1 cellular context compared by ENCODE assay signal in the genomic region with DNA sequence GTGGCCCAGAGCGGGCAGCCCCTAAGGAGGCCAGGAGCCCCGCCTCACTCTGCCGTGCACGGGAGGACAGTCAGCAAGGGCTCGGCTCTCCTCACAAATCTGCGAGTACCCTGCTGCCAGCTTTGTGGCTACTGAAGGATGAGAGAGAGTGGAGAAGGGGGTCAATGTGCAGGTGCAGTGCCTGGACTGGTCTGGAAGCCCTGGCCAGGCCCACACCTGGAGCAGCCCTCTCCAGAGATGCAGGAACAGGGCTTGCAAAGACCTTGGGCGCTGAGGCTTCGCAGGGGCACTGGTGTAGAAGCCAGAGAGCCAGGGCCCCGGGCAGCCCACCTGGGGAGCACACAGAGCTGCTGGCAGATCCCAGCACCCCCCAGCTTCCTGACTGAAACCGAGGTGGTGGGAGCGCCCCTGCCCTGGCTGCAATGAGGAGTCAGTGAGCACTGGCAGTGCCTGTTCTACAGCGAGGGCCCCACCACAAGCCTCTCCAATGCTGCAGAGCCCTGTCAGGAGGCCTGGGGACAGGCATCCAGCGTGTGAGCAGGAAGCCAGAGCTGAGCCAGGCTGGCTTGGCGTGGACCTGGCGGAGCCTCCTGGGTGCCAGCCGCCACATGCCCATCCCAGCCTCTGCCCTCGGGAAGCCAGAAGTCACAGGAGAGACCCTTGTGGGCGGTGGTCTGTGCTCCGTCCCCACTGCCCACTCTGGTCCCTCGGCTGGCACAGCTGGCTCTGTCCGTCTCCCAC.
TF ChIP-seq lines count a peak whose summit lies in the region.

No MANE protein-coding gene starts in this region.

TF ChIP-seq in GM12878, 131 proteins besides CTCF, POLR2A, EP300 and RAD21:
- no peak for TF ChIP-seq IKZF2 (IDR thresholded peaks at IDR 0.05)
- TF ChIP-seq EED (IDR thresholded peaks at IDR 0.05; ENCODE audit: low read depth) = no peak
- TF ChIP-seq, protein P1, sequence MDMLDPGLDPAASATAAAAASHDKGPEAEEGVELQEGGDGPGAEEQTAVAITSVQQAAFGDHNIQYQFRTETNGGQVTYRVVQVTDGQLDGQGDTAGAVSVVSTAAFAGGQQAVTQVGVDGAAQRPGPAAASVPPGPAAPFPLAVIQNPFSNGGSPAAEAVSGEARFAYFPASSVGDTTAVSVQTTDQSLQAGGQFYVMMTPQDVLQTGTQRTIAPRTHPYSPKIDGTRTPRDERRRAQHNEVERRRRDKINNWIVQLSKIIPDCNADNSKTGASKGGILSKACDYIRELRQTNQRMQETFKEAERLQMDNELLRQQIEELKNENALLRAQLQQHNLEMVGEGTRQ (IDR thresholded peaks at IDR 0.05; ENCODE audit: borderline replicate concordance, low read depth, low read length) = no peak
- no peak for TF ChIP-seq HDAC2 (IDR thresholded peaks at IDR 0.05)
- no peak for TF ChIP-seq POLR2AphosphoS5 (IDR thresholded peaks at IDR 0.05; ENCODE audit: low read length)
- TF ChIP-seq SIX5 (IDR thresholded peaks at IDR 0.05; ENCODE audit: low read depth, low read length, severe bottlenecking) = no peak
- no peak for TF ChIP-seq ETV6 (conservative IDR thresholded peaks at IDR 0.05 in 1 of 2, IDR thresholded peaks at IDR 0.05 in 1 of 2; ENCODE audit: borderline replicate concordance in 1 of 2, low read depth in 1 of 2)
- TF ChIP-seq ESRRA (IDR thresholded peaks at IDR 0.05; ENCODE audit: low read length) = no peak
- TF ChIP-seq, protein P2, sequence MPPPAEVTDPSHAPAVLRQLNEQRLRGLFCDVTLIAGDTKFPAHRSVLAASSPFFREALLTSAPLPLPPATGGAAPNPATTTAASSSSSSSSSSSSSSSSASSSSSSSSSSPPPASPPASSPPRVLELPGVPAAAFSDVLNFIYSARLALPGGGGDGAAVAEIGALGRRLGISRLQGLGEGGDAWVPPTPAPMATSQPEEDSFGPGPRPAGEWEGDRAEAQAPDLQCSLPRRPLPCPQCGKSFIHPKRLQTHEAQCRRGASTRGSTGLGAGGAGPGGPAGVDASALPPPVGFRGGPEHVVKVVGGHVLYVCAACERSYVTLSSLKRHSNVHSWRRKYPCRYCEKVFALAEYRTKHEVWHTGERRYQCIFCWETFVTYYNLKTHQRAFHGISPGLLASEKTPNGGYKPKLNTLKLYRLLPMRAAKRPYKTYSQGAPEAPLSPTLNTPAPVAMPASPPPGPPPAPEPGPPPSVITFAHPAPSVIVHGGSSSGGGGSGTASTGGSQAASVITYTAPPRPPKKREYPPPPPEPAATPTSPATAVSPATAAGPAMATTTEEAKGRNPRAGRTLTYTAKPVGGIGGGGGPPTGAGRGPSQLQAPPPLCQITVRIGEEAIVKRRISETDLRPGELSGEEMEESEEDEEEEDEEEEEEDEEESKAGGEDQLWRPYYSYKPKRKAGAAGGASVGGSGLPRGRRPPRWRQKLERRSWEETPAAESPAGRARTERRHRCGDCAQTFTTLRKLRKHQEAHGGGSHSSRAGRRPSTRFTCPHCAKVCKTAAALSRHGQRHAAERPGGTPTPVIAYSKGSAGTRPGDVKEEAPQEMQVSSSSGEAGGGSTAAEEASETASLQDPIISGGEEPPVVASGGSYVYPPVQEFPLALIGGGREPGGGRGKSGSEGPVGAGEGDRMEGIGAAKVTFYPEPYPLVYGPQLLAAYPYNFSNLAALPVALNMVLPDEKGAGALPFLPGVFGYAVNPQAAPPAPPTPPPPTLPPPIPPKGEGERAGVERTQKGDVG (CRISPR knock-in tag; IDR thresholded peaks at IDR 0.05) = no peak
- no peak for TF ChIP-seq KDM1A (IDR thresholded peaks at IDR 0.05; ENCODE audit: borderline replicate concordance)
- TF ChIP-seq, protein P3, sequence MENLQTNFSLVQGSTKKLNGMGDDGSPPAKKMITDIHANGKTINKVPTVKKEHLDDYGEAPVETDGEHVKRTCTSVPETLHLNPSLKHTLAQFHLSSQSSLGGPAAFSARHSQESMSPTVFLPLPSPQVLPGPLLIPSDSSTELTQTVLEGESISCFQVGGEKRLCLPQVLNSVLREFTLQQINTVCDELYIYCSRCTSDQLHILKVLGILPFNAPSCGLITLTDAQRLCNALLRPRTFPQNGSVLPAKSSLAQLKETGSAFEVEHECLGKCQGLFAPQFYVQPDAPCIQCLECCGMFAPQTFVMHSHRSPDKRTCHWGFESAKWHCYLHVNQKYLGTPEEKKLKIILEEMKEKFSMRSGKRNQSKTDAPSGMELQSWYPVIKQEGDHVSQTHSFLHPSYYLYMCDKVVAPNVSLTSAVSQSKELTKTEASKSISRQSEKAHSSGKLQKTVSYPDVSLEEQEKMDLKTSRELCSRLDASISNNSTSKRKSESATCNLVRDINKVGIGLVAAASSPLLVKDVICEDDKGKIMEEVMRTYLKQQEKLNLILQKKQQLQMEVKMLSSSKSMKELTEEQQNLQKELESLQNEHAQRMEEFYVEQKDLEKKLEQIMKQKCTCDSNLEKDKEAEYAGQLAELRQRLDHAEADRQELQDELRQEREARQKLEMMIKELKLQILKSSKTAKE (IDR thresholded peaks at IDR 0.05; ENCODE audit: low read depth, poor library complexity, severe bottlenecking) = no peak
- no peak for TF ChIP-seq NFYA (IDR thresholded peaks at IDR 0.05; ENCODE audit: borderline replicate concordance, low read depth, low read length)
- TF ChIP-seq TARDBP (IDR thresholded peaks at IDR 0.05; ENCODE audit: borderline replicate concordance) = no peak
- no peak for TF ChIP-seq YY1 (IDR thresholded peaks at IDR 0.05; ENCODE audit: low read depth, low read length)
- no peak for TF ChIP-seq RCOR1 (conservative IDR thresholded peaks at IDR 0.05; ENCODE audit: low read depth, low read length)
- TF ChIP-seq HDAC6 (IDR thresholded peaks at IDR 0.05; ENCODE audit: unreplicated experiment) = no peak
- no peak for TF ChIP-seq IKZF1 (conservative IDR thresholded peaks at IDR 0.05)
